Comparison of ENCODE assay signal across 1 cellular context in the genomic region with DNA sequence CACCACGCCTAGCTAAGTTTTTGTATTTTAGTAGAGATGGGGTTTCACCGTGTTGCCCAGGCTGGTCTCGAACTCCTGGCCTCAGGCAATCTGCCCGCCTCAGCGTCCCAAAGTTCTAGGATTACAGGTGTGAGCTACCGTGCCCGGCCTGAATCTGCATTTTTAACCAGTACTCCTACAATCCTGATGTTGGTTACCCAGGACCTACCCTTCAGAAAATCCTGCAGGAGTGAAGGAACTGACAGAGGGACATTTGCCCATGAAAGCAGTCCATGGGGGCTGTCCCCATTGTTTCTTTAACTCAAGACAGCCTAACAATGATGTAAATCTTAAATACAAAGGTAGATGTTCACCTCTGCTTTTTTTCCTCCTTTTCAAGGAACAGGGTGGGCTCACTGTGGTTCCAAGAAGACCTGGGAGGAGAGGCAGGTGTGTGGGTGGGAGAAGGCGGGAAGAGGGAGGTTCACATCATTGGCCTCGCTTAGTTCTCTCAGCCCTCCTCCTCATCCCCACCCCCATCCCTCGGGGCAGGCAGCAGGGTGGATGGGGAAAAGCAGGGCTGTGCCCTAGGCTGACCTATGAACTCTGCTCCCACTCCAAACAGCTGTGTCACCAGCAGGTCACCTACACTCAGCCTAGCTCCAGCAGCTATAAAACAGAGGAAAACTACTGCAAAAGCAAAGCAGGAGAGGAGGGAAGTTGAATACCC.
TF ChIP-seq lines count a peak whose summit lies in the region.

No MANE protein-coding gene starts in this region.

TF ChIP-seq in HepG2, 621 proteins besides CTCF, POLR2A, EP300 and RAD21 (continued from another document and continues in another):
- 0 out of 2 replicates have a peak, but pooled peaks have one; percentile 36 for TF ChIP-seq GTF3A (CRISPR knock-in tag; conservative IDR thresholded peaks at IDR 0.05)
- TF ChIP-seq, protein P1, sequence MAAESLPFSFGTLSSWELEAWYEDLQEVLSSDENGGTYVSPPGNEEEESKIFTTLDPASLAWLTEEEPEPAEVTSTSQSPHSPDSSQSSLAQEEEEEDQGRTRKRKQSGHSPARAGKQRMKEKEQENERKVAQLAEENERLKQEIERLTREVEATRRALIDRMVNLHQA (CRISPR knock-in tag; IDR thresholded peaks at IDR 0.05), result no peak
- TF ChIP-seq ZNF772 (CRISPR knock-in tag; IDR thresholded peaks at IDR 0.05), result 0 out of 2 replicates have a peak, but pooled peaks have one; percentile 42
- no peak for TF ChIP-seq STAG1 (CRISPR knock-in tag; IDR thresholded peaks at IDR 0.05)
- 0 out of 2 replicates have a peak, but pooled peaks have one; percentile 16 for TF ChIP-seq CEBPG (CRISPR knock-in tag; IDR thresholded peaks at IDR 0.05)
- no peak for TF ChIP-seq SRSF1 (optimal IDR thresholded peaks at IDR 0.05; ENCODE audit: low read depth, low read length)
- peak; percentile 54; the same call in 1 of the 2 replicates for TF ChIP-seq ARNTL (CRISPR knock-in tag; IDR thresholded peaks at IDR 0.05)
- TF ChIP-seq ZBTB38 (CRISPR knock-in tag; IDR thresholded peaks at IDR 0.05), result 0 out of 2 replicates have a peak, but pooled peaks have one; percentile 34
- TF ChIP-seq, protein P2, sequence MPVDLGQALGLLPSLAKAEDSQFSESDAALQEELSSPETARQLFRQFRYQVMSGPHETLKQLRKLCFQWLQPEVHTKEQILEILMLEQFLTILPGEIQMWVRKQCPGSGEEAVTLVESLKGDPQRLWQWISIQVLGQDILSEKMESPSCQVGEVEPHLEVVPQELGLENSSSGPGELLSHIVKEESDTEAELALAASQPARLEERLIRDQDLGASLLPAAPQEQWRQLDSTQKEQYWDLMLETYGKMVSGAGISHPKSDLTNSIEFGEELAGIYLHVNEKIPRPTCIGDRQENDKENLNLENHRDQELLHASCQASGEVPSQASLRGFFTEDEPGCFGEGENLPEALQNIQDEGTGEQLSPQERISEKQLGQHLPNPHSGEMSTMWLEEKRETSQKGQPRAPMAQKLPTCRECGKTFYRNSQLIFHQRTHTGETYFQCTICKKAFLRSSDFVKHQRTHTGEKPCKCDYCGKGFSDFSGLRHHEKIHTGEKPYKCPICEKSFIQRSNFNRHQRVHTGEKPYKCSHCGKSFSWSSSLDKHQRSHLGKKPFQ (CRISPR knock-in tag; IDR thresholded peaks at IDR 0.05; ENCODE audit: insufficient replicate concordance), result peak; percentile 21
- peak; percentile 74 for TF ChIP-seq ZMYM4 (CRISPR knock-in tag; IDR thresholded peaks at IDR 0.05)
- TF ChIP-seq, protein P3, sequence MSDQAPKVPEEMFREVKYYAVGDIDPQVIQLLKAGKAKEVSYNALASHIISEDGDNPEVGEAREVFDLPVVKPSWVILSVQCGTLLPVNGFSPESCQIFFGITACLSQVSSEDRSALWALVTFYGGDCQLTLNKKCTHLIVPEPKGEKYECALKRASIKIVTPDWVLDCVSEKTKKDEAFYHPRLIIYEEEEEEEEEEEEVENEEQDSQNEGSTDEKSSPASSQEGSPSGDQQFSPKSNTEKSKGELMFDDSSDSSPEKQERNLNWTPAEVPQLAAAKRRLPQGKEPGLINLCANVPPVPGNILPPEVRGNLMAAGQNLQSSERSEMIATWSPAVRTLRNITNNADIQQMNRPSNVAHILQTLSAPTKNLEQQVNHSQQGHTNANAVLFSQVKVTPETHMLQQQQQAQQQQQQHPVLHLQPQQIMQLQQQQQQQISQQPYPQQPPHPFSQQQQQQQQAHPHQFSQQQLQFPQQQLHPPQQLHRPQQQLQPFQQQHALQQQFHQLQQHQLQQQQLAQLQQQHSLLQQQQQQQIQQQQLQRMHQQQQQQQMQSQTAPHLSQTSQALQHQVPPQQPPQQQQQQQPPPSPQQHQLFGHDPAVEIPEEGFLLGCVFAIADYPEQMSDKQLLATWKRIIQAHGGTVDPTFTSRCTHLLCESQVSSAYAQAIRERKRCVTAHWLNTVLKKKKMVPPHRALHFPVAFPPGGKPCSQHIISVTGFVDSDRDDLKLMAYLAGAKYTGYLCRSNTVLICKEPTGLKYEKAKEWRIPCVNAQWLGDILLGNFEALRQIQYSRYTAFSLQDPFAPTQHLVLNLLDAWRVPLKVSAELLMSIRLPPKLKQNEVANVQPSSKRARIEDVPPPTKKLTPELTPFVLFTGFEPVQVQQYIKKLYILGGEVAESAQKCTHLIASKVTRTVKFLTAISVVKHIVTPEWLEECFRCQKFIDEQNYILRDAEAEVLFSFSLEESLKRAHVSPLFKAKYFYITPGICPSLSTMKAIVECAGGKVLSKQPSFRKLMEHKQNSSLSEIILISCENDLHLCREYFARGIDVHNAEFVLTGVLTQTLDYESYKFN (CRISPR knock-in tag; conservative IDR thresholded peaks at IDR 0.05), result peak; percentile 90
- no peak for TF ChIP-seq KLF16 (CRISPR knock-in tag; IDR thresholded peaks at IDR 0.05)
- TF ChIP-seq, protein P4, sequence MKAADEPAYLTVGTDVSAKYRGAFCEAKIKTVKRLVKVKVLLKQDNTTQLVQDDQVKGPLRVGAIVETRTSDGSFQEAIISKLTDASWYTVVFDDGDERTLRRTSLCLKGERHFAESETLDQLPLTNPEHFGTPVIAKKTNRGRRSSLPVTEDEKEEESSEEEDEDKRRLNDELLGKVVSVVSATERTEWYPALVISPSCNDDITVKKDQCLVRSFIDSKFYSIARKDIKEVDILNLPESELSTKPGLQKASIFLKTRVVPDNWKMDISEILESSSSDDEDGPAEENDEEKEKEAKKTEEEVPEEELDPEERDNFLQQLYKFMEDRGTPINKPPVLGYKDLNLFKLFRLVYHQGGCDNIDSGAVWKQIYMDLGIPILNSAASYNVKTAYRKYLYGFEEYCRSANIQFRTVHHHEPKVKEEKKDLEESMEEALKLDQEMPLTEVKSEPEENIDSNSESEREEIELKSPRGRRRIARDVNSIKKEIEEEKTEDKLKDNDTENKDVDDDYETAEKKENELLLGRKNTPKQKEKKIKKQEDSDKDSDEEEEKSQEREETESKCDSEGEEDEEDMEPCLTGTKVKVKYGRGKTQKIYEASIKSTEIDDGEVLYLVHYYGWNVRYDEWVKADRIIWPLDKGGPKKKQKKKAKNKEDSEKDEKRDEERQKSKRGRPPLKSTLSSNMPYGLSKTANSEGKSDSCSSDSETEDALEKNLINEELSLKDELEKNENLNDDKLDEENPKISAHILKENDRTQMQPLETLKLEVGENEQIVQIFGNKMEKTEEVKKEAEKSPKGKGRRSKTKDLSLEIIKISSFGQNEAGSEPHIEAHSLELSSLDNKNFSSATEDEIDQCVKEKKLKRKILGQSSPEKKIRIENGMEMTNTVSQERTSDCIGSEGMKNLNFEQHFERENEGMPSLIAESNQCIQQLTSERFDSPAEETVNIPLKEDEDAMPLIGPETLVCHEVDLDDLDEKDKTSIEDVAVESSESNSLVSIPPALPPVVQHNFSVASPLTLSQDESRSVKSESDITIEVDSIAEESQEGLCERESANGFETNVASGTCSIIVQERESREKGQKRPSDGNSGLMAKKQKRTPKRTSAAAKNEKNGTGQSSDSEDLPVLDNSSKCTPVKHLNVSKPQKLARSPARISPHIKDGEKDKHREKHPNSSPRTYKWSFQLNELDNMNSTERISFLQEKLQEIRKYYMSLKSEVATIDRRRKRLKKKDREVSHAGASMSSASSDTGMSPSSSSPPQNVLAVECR (CRISPR knock-in tag; IDR thresholded peaks at IDR 0.05; ENCODE audit: borderline replicate concordance), result peak; percentile 68; the same call in 1 of the 2 replicates
- TF ChIP-seq ISL2 (CRISPR knock-in tag; IDR thresholded peaks at IDR 0.05), result peak; percentile 51
- TF ChIP-seq, protein P5, sequence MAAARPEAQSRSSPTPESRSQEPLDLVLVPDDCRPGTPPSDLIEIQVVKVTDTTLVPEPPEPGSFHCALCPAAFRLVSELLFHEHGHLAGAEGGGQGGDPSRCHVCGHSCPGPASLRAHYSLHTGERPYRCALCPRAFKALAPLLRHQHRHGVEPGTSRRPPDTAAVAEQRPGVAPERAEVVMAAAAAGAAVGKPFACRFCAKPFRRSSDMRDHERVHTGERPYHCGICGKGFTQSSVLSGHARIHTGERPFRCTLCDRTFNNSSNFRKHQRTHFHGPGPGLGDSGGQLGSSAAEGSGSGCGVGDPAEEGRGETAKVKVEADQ (CRISPR knock-in tag; IDR thresholded peaks at IDR 0.05; ENCODE audit: borderline replicate concordance), result no peak
- TF ChIP-seq, protein P6, sequence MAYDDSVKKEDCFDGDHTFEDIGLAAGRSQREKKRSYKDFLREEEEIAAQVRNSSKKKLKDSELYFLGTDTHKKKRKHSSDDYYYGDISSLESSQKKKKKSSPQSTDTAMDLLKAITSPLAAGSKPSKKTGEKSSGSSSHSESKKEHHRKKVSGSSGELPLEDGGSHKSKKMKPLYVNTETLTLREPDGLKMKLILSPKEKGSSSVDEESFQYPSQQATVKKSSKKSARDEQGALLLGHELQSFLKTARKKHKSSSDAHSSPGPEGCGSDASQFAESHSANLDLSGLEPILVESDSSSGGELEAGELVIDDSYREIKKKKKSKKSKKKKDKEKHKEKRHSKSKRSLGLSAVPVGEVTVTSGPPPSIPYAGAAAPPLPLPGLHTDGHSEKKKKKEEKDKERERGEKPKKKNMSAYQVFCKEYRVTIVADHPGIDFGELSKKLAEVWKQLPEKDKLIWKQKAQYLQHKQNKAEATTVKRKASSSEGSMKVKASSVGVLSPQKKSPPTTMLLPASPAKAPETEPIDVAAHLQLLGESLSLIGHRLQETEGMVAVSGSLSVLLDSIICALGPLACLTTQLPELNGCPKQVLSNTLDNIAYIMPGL (CRISPR knock-in tag; IDR thresholded peaks at IDR 0.05; ENCODE audit: borderline replicate concordance in 1 of 2, low read depth in 1 of 2), result 0 out of 4 replicates have a peak, but pooled peaks of 1 of the 2 experiments have one; percentile 25
- no peak for TF ChIP-seq LCORL (IDR thresholded peaks at IDR 0.05)
- TF ChIP-seq LCORL (CRISPR knock-in tag; IDR thresholded peaks at IDR 0.05), result peak; percentile 55; the same call in 1 of the 2 replicates
- TF ChIP-seq, protein P7, sequence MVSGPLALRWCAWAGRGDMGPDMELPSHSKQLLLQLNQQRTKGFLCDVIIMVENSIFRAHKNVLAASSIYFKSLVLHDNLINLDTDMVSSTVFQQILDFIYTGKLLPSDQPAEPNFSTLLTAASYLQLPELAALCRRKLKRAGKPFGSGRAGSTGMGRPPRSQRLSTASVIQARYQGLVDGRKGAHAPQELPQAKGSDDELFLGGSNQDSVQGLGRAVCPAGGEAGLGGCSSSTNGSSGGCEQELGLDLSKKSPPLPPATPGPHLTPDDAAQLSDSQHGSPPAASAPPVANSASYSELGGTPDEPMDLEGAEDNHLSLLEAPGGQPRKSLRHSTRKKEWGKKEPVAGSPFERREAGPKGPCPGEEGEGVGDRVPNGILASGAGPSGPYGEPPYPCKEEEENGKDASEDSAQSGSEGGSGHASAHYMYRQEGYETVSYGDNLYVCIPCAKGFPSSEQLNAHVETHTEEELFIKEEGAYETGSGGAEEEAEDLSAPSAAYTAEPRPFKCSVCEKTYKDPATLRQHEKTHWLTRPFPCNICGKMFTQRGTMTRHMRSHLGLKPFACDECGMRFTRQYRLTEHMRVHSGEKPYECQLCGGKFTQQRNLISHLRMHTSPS (CRISPR knock-in tag; IDR thresholded peaks at IDR 0.05; ENCODE audit: low read depth), result 0 out of 2 replicates have a peak, but pooled peaks have one; percentile 27
- no peak for TF ChIP-seq ZNF17 (CRISPR knock-in tag; IDR thresholded peaks at IDR 0.05)
- peak; percentile 49; the same call in 1 of the 2 replicates for TF ChIP-seq ELF3 (CRISPR knock-in tag; IDR thresholded peaks at IDR 0.05)
- peak; percentile 75; the same call in 1 of the 2 replicates for TF ChIP-seq NCOR1 (IDR thresholded peaks at IDR 0.05; ENCODE audit: borderline replicate concordance, low read length)
- no peak for TF ChIP-seq ZNF569 (CRISPR knock-in tag; IDR thresholded peaks at IDR 0.05; ENCODE audit: borderline replicate concordance)
- TF ChIP-seq, protein P8, sequence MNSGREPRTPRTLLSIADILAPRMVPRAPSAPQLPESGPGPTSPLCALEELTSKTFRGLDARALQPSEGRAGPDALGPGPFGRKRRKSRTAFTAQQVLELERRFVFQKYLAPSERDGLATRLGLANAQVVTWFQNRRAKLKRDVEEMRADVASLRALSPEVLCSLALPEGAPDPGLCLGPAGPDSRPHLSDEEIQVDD (CRISPR knock-in tag; IDR thresholded peaks at IDR 0.05; ENCODE audit: borderline replicate concordance), result no peak
- TF ChIP-seq, protein P9, sequence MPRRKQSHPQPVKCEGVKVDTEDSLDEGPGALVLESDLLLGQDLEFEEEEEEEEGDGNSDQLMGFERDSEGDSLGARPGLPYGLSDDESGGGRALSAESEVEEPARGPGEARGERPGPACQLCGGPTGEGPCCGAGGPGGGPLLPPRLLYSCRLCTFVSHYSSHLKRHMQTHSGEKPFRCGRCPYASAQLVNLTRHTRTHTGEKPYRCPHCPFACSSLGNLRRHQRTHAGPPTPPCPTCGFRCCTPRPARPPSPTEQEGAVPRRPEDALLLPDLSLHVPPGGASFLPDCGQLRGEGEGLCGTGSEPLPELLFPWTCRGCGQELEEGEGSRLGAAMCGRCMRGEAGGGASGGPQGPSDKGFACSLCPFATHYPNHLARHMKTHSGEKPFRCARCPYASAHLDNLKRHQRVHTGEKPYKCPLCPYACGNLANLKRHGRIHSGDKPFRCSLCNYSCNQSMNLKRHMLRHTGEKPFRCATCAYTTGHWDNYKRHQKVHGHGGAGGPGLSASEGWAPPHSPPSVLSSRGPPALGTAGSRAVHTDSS (CRISPR knock-in tag; conservative IDR thresholded peaks at IDR 0.05), result no peak
- TF ChIP-seq, protein P10, sequence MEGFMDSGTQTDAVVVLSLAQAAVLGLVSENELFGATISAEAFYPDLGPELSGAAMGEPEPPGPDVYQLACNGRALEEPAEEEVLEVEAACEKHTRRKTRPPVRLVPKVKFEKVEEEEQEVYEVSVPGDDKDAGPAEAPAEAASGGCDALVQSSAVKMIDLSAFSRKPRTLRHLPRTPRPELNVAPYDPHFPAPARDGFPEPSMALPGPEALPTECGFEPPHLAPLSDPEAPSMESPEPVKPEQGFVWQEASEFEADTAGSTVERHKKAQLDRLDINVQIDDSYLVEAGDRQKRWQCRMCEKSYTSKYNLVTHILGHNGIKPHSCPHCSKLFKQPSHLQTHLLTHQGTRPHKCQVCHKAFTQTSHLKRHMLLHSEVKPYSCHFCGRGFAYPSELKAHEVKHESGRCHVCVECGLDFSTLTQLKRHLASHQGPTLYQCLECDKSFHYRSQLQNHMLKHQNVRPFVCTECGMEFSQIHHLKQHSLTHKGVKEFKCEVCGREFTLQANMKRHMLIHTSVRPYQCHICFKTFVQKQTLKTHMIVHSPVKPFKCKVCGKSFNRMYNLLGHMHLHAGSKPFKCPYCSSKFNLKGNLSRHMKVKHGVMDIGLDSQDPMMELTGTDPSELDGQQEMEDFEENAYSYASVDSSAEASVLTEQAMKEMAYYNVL (CRISPR knock-in tag; IDR thresholded peaks at IDR 0.05; ENCODE audit: borderline replicate concordance), result peak; percentile 65; the same call in 1 of the 2 replicates
- TF ChIP-seq ZKSCAN5 (CRISPR knock-in tag; IDR thresholded peaks at IDR 0.05), result no peak
- TF ChIP-seq, protein P11, sequence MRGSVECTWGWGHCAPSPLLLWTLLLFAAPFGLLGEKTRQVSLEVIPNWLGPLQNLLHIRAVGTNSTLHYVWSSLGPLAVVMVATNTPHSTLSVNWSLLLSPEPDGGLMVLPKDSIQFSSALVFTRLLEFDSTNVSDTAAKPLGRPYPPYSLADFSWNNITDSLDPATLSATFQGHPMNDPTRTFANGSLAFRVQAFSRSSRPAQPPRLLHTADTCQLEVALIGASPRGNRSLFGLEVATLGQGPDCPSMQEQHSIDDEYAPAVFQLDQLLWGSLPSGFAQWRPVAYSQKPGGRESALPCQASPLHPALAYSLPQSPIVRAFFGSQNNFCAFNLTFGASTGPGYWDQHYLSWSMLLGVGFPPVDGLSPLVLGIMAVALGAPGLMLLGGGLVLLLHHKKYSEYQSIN (CRISPR knock-in tag; IDR thresholded peaks at IDR 0.05; ENCODE audit: borderline replicate concordance), result no peak
- no peak for TF ChIP-seq KDM5A (IDR thresholded peaks at IDR 0.05; ENCODE audit: borderline replicate concordance, low read length)
- TF ChIP-seq THYN1 (CRISPR knock-in tag; IDR thresholded peaks at IDR 0.05; ENCODE audit: borderline replicate concordance, low read depth), result no peak
- TF ChIP-seq NFRKB (IDR thresholded peaks at IDR 0.05), result no peak
- peak; percentile 94 for TF ChIP-seq NR2F6 (IDR thresholded peaks at IDR 0.05)
- peak; percentile 97 for TF ChIP-seq NR2F6 (CRISPR knock-in tag; IDR thresholded peaks at IDR 0.05)
- peak; percentile 80 for TF ChIP-seq SAP130 (CRISPR knock-in tag; IDR thresholded peaks at IDR 0.05; ENCODE audit: low read depth)
